22 cellular contexts compared by ENCODE assay signal in genomic region chr2:187918996-187919821, GRCh38.
A peak's percentile ranks its signal among the peaks of the same experiment; 100 is the strongest.
DNase-seq lines count a peak whose midpoint lies in the region; ATAC-seq, FAIRE-seq and TF ChIP-seq lines count a peak whose summit lies in the region.
"Had no signal": no experiment of that assay in that cellular context is flagged by ENCODE, and none has a peak within 500 bp of the region (broad histone marks: within the 10 kb centered on the region; RNA-seq: fewer than 3 reads in every experiment).

No MANE protein-coding gene starts in this region.

- TF ChIP-seq POLR2A in HepG2 (IDR thresholded peaks at IDR 0.05; ENCODE audit: insufficient read depth in 1 of 2, low read depth in 2 of 2, low read length in 2 of 2) = no peak
- no peak for TF ChIP-seq POLR2A in H1 (IDR thresholded peaks at IDR 0.05; ENCODE audit: control extremely low read depth in 1 of 2, low read depth in 2 of 2, low read length in 2 of 2)

- no peak overlapping the region for H2BK20ac ChIP-seq in H1 (ENCODE audit: low read length)

- no peak overlapping the region for H2BK120ac ChIP-seq in H1 (replicated peaks; ENCODE audit: low read depth, low read length)

- no peaks in the 10 kb centered on the region for H4K20me1 ChIP-seq in HepG2 (ENCODE audit: insufficient read depth, low read length)
- H4K20me1 ChIP-seq in H1 (replicated peaks in 1 of 2; ENCODE audit: control insufficient read depth in 1 of 2, insufficient read depth in 2 of 2, low read length in 2 of 2) = no peaks in the 10 kb centered on the region

- H2AFZ ChIP-seq in HepG2 (ENCODE audit: low read length) (no peak overlapping the region), H1 (ENCODE audit: low read length) (no peak overlapping the region)

- TF ChIP-seq EP300 in HepG2 (IDR thresholded peaks at IDR 0.05; ENCODE audit: low read depth in 2 of 2, low read length in 2 of 2) (no peak), HepG2 (CRISPR knock-in tag; IDR thresholded peaks at IDR 0.05; ENCODE audit: borderline replicate concordance) (no peak), H1 (IDR thresholded peaks at IDR 0.05; ENCODE audit: borderline replicate concordance in 1 of 2, low read depth in 2 of 2, low read length in 2 of 2) (no peak)

- H4K5ac ChIP-seq in H1 (ENCODE audit: insufficient read length, low read depth, low read length) = no peak overlapping the region

- no peak overlapping the region for H2BK5ac ChIP-seq in H1 (ENCODE audit: low read depth, low read length)

- no peak overlapping the region for H3K18ac ChIP-seq in H1 (ENCODE audit: extremely low read depth, low read length)

- no peak overlapping the region for H3K9ac ChIP-seq in liver (ENCODE audit: low read depth in 1 of 2, low read length in 2 of 2)
- H3K9ac ChIP-seq in HepG2 (ENCODE audit: insufficient read depth, low read depth, low read length) = no peak overlapping the region
- H3K9ac ChIP-seq in H1 (replicated peaks in 1 of 4; ENCODE audit: extremely low read depth in 1 of 4, low read depth in 3 of 4, low read length in 3 of 4) = no peak overlapping the region

- no peak for TF ChIP-seq RAD21 in liver (IDR thresholded peaks at IDR 0.05)
- no peak for TF ChIP-seq RAD21 in HepG2 (CRISPR knock-in tag; IDR thresholded peaks at IDR 0.05)
- no peak for TF ChIP-seq RAD21 in H1 (IDR thresholded peaks at IDR 0.05 in 1 of 2, conservative IDR thresholded peaks at IDR 0.05 in 1 of 2; ENCODE audit: low read depth in 2 of 2, low read length in 2 of 2)

- no peak overlapping the region for H2AK5ac ChIP-seq in H1 (ENCODE audit: low read depth, low read length)

- WGBS in liver = 47% methylated on average over 4 of the region's 4 CpGs
- WGBS in HepG2 (ENCODE audit: low lambda C conversion rate) = 6% methylated on average over 4 of the region's 4 CpGs
- 94% methylated on average over 4 of the region's 4 CpGs; no CpG with 5 or more reads in 1 of the 2 experiments for WGBS in H1 (ENCODE audit: extremely low coverage in 1 of 2, insufficient coverage in 1 of 2, insufficient read length in 1 of 2, insufficient replicate concordance in 2 of 2, low coverage in 1 of 2, low lambda C conversion rate in 2 of 2, missing lambda C conversion rate in 1 of 2), 2 experiments

- no peak overlapping the region for H3K14ac ChIP-seq in H1 (ENCODE audit: insufficient read length)

- H3K4me3 ChIP-seq in liver (ENCODE audit: low read depth in 1 of 3, low read length in 3 of 3) = no peak overlapping the region
- no peak overlapping the region for H3K4me3 ChIP-seq in HepG2 (replicated peaks in 1 of 3; ENCODE audit: insufficient read depth in 1 of 3, low read depth in 2 of 3, low read length in 3 of 3)
- no peak overlapping the region for H3K4me3 ChIP-seq in H1 (ENCODE audit: extremely low read depth in 1 of 4, insufficient read depth in 2 of 4, low read depth in 3 of 4, low read length in 4 of 4)
- H3K4me3 ChIP-seq in mucosa of descending colon = no peak overlapping the region
- no peak overlapping the region for H3K4me3 ChIP-seq in BE2C (ENCODE audit: low read depth, low read length)

- CTCF ChIA-PET in HepG2 (lab: Yijun Ruan, JAX; ENCODE audit: low intra/inter-chr PET ratio, low total read pairs) (no interaction called here), H1 (lab: Charles Lee; ENCODE audit: partially characterized antibody) (no interaction called here), WTC11 (lab: Charles Lee) (no interaction called here)

- H3K56ac ChIP-seq in H1 (replicated peaks; ENCODE audit: insufficient read length, low read depth, low read length) = no peak overlapping the region

- no peak overlapping the region for H3K4me2 ChIP-seq in HepG2 (ENCODE audit: low read depth, low read length)
- H3K4me2 ChIP-seq in H1 (ENCODE audit: insufficient read depth in 1 of 2, low read depth in 2 of 2, low read length in 2 of 2) = no peak overlapping the region

- H3K79me1 ChIP-seq in H1 (ENCODE audit: low read depth, low read length) = no peaks in the 10 kb centered on the region

- peaks cover 0 to 1% (median 0%) of the 10 kb centered on the region in 4 donors for H3K36me3 ChIP-seq in liver (ENCODE audit: control insufficient read depth in 4 of 4, insufficient read depth in 3 of 4, low read depth in 1 of 4, low read length in 3 of 4)
- H3K36me3 ChIP-seq in HepG2 (replicated peaks in 1 of 2; ENCODE audit: control insufficient read depth in 1 of 2, insufficient read depth in 2 of 2, low read length in 2 of 2) = no peaks in the 10 kb centered on the region
- no peaks in the 10 kb centered on the region for H3K36me3 ChIP-seq in H1 (ENCODE audit: control insufficient read depth in 2 of 4, insufficient read depth in 4 of 4, low read length in 3 of 4)
- H3K36me3 ChIP-seq in mucosa of descending colon (ENCODE audit: low read depth) = no peaks in the 10 kb centered on the region
- H3K36me3 ChIP-seq in BE2C = no peaks in the 10 kb centered on the region

- POLR2A ChIA-PET in HepG2 (lab: Yijun Ruan, JAX) = no interaction called here
- POLR2A ChIA-PET in H1 (lab: Charles Lee; ENCODE audit: partially characterized antibody) = no interaction called here
- POLR2A ChIA-PET in WTC11 (lab: Charles Lee) = interaction anchor here (0.6 kb wide), 1 partner anchor 1343 kb away, joined by 3 read pairs; no protein-coding TSS in a partner anchor

- no peak overlapping the region for H3K23ac ChIP-seq in H1 (ENCODE audit: insufficient read length)

- no peak overlapping the region for H4K91ac ChIP-seq in H1 (replicated peaks; ENCODE audit: insufficient read length, low read length)

- H3K27ac Mint-ChIP-seq in WTC11 = no peak overlapping the region
- H3K27ac Mint-ChIP-seq in activated naive CD8-positive, alpha-beta T cell treated with anti-CD3 and anti-CD28 coated beads, Interleukin-2, amount 50 U/mL, for 24 hours = no peak overlapping the region
- H3K27ac Mint-ChIP-seq: CD8-positive, alpha-beta T cell had no signal

- no peak for FAIRE-seq in HepG2 (lab: Jason Lieb, UNC)
- peak; percentile 79 for FAIRE-seq in H1 (lab: Jason Lieb, UNC)
- FAIRE-seq: GM19239 had no signal

- no peak overlapping the region for H2BK15ac ChIP-seq in H1 (ENCODE audit: low read length)

- TF ChIP-seq CTCF in liver (IDR thresholded peaks at IDR 0.05; ENCODE audit: low read depth, low read length, missing input control) = no peak
- TF ChIP-seq CTCF in HepG2 (CRISPR knock-in tag; IDR thresholded peaks at IDR 0.05) = no peak
- TF ChIP-seq CTCF in H1 (IDR thresholded peaks at IDR 0.05; ENCODE audit: control extremely low read depth in 1 of 3, insufficient read depth in 1 of 3, low read depth in 1 of 3, low read length in 3 of 3) = no peak
- no peak for TF ChIP-seq CTCF in mucosa of descending colon (IDR thresholded peaks at IDR 0.05)
- TF ChIP-seq CTCF in BE2C (IDR thresholded peaks at IDR 0.05; ENCODE audit: low read depth, low read length) = no peak
- no peak for TF ChIP-seq CTCF in WTC11 (IDR thresholded peaks at IDR 0.05)

- no peaks in the 10 kb centered on the region; the same call in 1 of the 2 replicates for H3K27me3 Mint-ChIP-seq in WTC11 (ENCODE audit: low read depth)
- no peaks in the 10 kb centered on the region for H3K27me3 Mint-ChIP-seq in activated naive CD8-positive, alpha-beta T cell treated with anti-CD3 and anti-CD28 coated beads, Interleukin-2, amount 50 U/mL, for 24 hours

- in situ Hi-C loops in HepG2 (cut with HindIII; ENCODE audit: extremely low pct_ligation_motif_present, low pct_unique_long_range_greater_than_20kb) = no loop called here

- H3K4ac ChIP-seq in H1 (replicated peaks; ENCODE audit: insufficient read length, low read depth, low read length) = no peak overlapping the region

- intact Hi-C loops in HepG2 (cut with micrococcal nuclease; ENCODE audit: unreplicated experiment) (no loop called here), mucosa of descending colon (cut with DNase I, micrococcal nuclease) (no loop called here)

- H3K9me3 Mint-ChIP-seq in WTC11 = peaks cover 4% of the 10 kb centered on the region
- H3K9me3 Mint-ChIP-seq in activated naive CD8-positive, alpha-beta T cell treated with anti-CD3 and anti-CD28 coated beads, Interleukin-2, amount 50 U/mL, for 24 hours = peaks cover 4% of the 10 kb centered on the region
- H3K9me3 Mint-ChIP-seq: CD8-positive, alpha-beta T cell had no signal

- H3K27me3 ChIP-seq in liver (ENCODE audit: control insufficient read depth in 4 of 4, insufficient read depth in 4 of 4, low read length in 3 of 4) (no peaks in the 10 kb centered on the region), HepG2 (ENCODE audit: control insufficient read depth in 1 of 2, insufficient read depth in 2 of 2, low read length in 2 of 2) (no peaks in the 10 kb centered on the region), H1 (replicated peaks in 1 of 4; ENCODE audit: control insufficient read depth in 3 of 4, extremely low read depth in 1 of 4, insufficient read depth in 3 of 4, low read length in 3 of 4) (no peaks in the 10 kb centered on the region), BE2C (no peaks in the 10 kb centered on the region)

- H3K79me2 ChIP-seq in HepG2 (ENCODE audit: insufficient read depth, low read length) (no peaks in the 10 kb centered on the region), H1 (ENCODE audit: control insufficient read depth in 1 of 2, insufficient read depth in 2 of 2, low read length in 2 of 2) (no peaks in the 10 kb centered on the region)

- H3K4me1 ChIP-seq in liver (ENCODE audit: control insufficient read depth in 4 of 4, insufficient read depth in 4 of 4, low read length in 3 of 4) = peaks cover 0 to 29% (median 18%) of the 10 kb centered on the region in 4 donors
- H3K4me1 ChIP-seq in HepG2 (ENCODE audit: insufficient read depth, low read length) = no peaks in the 10 kb centered on the region
- no peaks in the 10 kb centered on the region for H3K4me1 ChIP-seq in H1 (replicated peaks in 1 of 4; ENCODE audit: control insufficient read depth in 3 of 4, insufficient read depth in 4 of 4, low read length in 3 of 4)
- H3K4me1 ChIP-seq in mucosa of descending colon (ENCODE audit: low read depth) = no peaks in the 10 kb centered on the region
- no peaks in the 10 kb centered on the region for H3K4me1 ChIP-seq in BE2C

- BruUV-seq in HepG2 (replicated peaks; lab: Mats Ljungman, UMichigan) = no TSS peak

- H2BK12ac ChIP-seq in H1 (ENCODE audit: low read depth, low read length) = no peak overlapping the region

- ATAC-seq in HepG2 (no peak), mucosa of descending colon (peak; percentile 64), WTC11 (no peak)
- no peak for ATAC-seq in activated naive CD8-positive, alpha-beta T cell treated with anti-CD3 and anti-CD28 coated beads, Interleukin-2, amount 50 U/mL, for 24 hours
- ATAC-seq: CD8-positive, alpha-beta T cell had no signal

- 0 out of 2 replicates have a peak, but pooled peaks cover 4% of the 10 kb centered on the region for H3K4me1 Mint-ChIP-seq in WTC11
- no peaks in the 10 kb centered on the region for H3K4me1 Mint-ChIP-seq in activated naive CD8-positive, alpha-beta T cell treated with anti-CD3 and anti-CD28 coated beads, Interleukin-2, amount 50 U/mL, for 24 hours

- peaks cover 4% of the 10 kb centered on the region; the same call in 1 of the 2 replicates for H3K36me3 Mint-ChIP-seq in WTC11
- no peaks in the 10 kb centered on the region for H3K36me3 Mint-ChIP-seq in activated naive CD8-positive, alpha-beta T cell treated with anti-CD3 and anti-CD28 coated beads, Interleukin-2, amount 50 U/mL, for 24 hours (ENCODE audit: low read depth)
- H3K36me3 Mint-ChIP-seq: CD8-positive, alpha-beta T cell had no signal

- H3K4me3 Mint-ChIP-seq in WTC11 = no peak overlapping the region
- H3K4me3 Mint-ChIP-seq in activated naive CD8-positive, alpha-beta T cell treated with anti-CD3 and anti-CD28 coated beads, Interleukin-2, amount 50 U/mL, for 24 hours = no peak overlapping the region
- H3K4me3 Mint-ChIP-seq: CD8-positive, alpha-beta T cell had no signal

- DNase-seq in HepG2 (ENCODE audit: low spot score) (no peak), H1 (ENCODE audit: low read depth in 1 of 2, low spot score in 2 of 2) (no peak), mucosa of descending colon (peak in 1 of 3 donors; percentile 8), BE2C (no peak), WTC11 (ENCODE audit: low spot score) (no peak), NCI-H524 treated with DMSO at 0.1 percent for 48 hours (lab: John Stamatoyannopoulos, UW) (no peak)
- DNase-seq in activated naive CD8-positive, alpha-beta T cell treated with anti-CD3 and anti-CD28 coated beads, Interleukin-2, amount 50 U/mL, for 24 hours = no peak
- DNase-seq: C1 segment of cervical spinal cord; CD8-positive, alpha-beta T cell; DMS153; EL; GF-D8; GOT3; KBM-7; NCI-H1092; NCI-H1436; NCI-H187 treated with DMSO at 0.1 percent for 48 hours; NCI-H2107; NCI-H748 treated with DMSO at 0.1 percent for 48 hours had no signal

- H4K8ac ChIP-seq in H1 (ENCODE audit: extremely low read depth, insufficient read depth, low read length) = no peak overlapping the region

- H3K9me3 ChIP-seq in liver (ENCODE audit: control insufficient read depth in 4 of 4, low read length in 3 of 4) (no peaks in the 10 kb centered on the region), HepG2 (ENCODE audit: low read length) (no peaks in the 10 kb centered on the region), H1 (ENCODE audit: insufficient read depth in 2 of 2, low read depth in 1 of 2, low read length in 1 of 2) (no peaks in the 10 kb centered on the region), mucosa of descending colon (no peaks in the 10 kb centered on the region), BE2C (no peaks in the 10 kb centered on the region)

- no peaks in the 10 kb centered on the region for H3K23me2 ChIP-seq in H1 (ENCODE audit: low read depth, low read length)

- H3K27ac ChIP-seq in liver (ENCODE audit: low read depth in 1 of 2, low read length in 2 of 2) (no peak overlapping the region), HepG2 (ENCODE audit: extremely low read length, insufficient read depth, low read length) (no peak overlapping the region), H1 (ENCODE audit: low read depth, low read length) (no peak overlapping the region)
- H3K27ac ChIP-seq: 22Rv1 had no signal
